In genomic region chr10:63228237-63228636, GRCh38 we compare ENCODE assay signal across 2 cellular contexts.
TF ChIP-seq lines count a peak whose summit lies in the region.

No MANE protein-coding gene starts in this region.

TF ChIP-seq in HepG2, 621 proteins besides CTCF, POLR2A, EP300 and RAD21 (continued from another document):
- TF ChIP-seq ZNF619 (CRISPR knock-in tag; IDR thresholded peaks at IDR 0.05) (no peak), GFI1 (CRISPR knock-in tag; IDR thresholded peaks at IDR 0.05; ENCODE audit: borderline replicate concordance) (no peak), IRF1 (CRISPR knock-in tag; IDR thresholded peaks at IDR 0.05; ENCODE audit: low read depth) (no peak), CSRNP2 (CRISPR knock-in tag; conservative IDR thresholded peaks at IDR 0.05; ENCODE audit: low read depth) (no peak), HOXA7 (CRISPR knock-in tag; IDR thresholded peaks at IDR 0.05) (no peak), ARID3A (IDR thresholded peaks at IDR 0.05; ENCODE audit: low read depth, low read length) (no peak), SRF (IDR thresholded peaks at IDR 0.05; ENCODE audit: low read depth, low read length) (no peak), CHCHD3 (CRISPR knock-in tag; IDR thresholded peaks at IDR 0.05) (no peak)

TF ChIP-seq in K562, 482 proteins besides CTCF, POLR2A, EP300 and RAD21 (continued from another document):
- TF ChIP-seq, protein P1, sequence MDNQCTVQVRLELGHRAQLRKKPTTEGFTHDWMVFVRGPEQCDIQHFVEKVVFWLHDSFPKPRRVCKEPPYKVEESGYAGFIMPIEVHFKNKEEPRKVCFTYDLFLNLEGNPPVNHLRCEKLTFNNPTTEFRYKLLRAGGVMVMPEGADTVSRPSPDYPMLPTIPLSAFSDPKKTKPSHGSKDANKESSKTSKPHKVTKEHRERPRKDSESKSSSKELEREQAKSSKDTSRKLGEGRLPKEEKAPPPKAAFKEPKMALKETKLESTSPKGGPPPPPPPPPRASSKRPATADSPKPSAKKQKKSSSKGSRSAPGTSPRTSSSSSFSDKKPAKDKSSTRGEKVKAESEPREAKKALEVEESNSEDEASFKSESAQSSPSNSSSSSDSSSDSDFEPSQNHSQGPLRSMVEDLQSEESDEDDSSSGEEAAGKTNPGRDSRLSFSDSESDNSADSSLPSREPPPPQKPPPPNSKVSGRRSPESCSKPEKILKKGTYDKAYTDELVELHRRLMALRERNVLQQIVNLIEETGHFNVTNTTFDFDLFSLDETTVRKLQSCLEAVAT (IDR thresholded peaks at IDR 0.05) = no peak
- TF ChIP-seq KAT7 (CRISPR knock-in tag; IDR thresholded peaks at IDR 0.05; ENCODE audit: borderline replicate concordance) (no peak), FOXJ2 (tag; IDR thresholded peaks at IDR 0.05) (no peak), ZNF253 (CRISPR knock-in tag; conservative IDR thresholded peaks at IDR 0.05) (no peak)
